ENCODE assay signal across 15 cellular contexts in the genomic region with DNA sequence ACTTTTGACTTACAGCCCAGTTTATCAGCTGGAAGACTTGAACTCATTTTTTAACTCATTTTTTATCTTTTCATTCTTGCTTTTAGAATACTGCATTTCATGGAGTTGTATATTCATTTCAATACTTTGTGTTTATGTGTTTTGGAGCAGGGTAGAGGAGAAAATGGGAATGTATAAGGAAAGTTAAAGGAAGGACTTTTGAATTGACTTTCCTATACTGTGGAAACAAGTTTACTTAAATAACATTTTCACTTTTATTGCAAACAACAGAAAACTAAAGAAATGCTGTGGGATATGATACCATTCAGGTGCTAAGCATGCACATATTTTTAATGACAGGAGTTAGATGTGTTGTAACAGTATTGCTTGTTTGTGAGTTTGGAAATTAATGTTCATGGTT. TPM values are rescaled to one million over a fixed set of nuclear protein-coding genes. Genes with fewer than 3 reads are reported as not detected.
DNase-seq lines count a peak whose midpoint lies in the region; ATAC-seq and TF ChIP-seq lines count a peak whose summit lies in the region.
"Had no signal": no experiment of that assay in that cellular context is flagged by ENCODE, and none has a peak within 500 bp of the region (broad histone marks: within the 10 kb centered on the region; RNA-seq: fewer than 3 reads in every experiment).

No MANE protein-coding gene starts in this region.

- peaks cover 68% of the 10 kb centered on the region for H3K4me1 Mint-ChIP-seq in activated naive CD8-positive, alpha-beta T cell (ENCODE audit: low read depth)
- peaks cover 73% of the 10 kb centered on the region for H3K4me1 Mint-ChIP-seq in activated naive CD8-positive, alpha-beta T cell treated with anti-CD3 and anti-CD28 coated beads, Interleukin-2, amount 50 U/mL, for 24 hours
- peaks cover 71% of the 10 kb centered on the region for H3K4me1 Mint-ChIP-seq in stimulated activated memory B cell treated with anti-CD40 and anti-IgM and Interleukin-4, amounts not matched to agents 10 μg/mL and 1 μg/mL and 100 μg/mL, for 72 hours

- CTCF ChIA-PET in HEK293 (lab: Yijun Ruan, JAX), result interaction anchor here (0.7 to 1.1 kb wide), 2 partner anchors 10 to 159 kb away, joined by 3 read pairs; no protein-coding TSS in a partner anchor

- no peak for TF ChIP-seq POLR2A in Peyer's patch (IDR thresholded peaks at IDR 0.05)

- no peaks in the 10 kb centered on the region for H3K9me3 ChIP-seq in HEK293 (ENCODE audit: control insufficient read depth, insufficient read depth, low read depth, low read length)
- H3K9me3 ChIP-seq in right atrium auricular region, result no peaks in the 10 kb centered on the region
- no peaks in the 10 kb centered on the region for H3K9me3 ChIP-seq in Peyer's patch
- H3K9me3 ChIP-seq: Caco-2 had no signal

- peaks cover 14% of the 10 kb centered on the region for H3K36me3 Mint-ChIP-seq in activated naive CD8-positive, alpha-beta T cell
- H3K36me3 Mint-ChIP-seq in activated naive CD8-positive, alpha-beta T cell treated with anti-CD3 and anti-CD28 coated beads, Interleukin-2, amount 50 U/mL, for 24 hours (ENCODE audit: low read depth), result peaks cover 22% of the 10 kb centered on the region
- peaks cover 38% of the 10 kb centered on the region for H3K36me3 Mint-ChIP-seq in stimulated activated memory B cell treated with anti-CD40 and anti-IgM and Interleukin-4, amounts not matched to agents 10 μg/mL and 1 μg/mL and 100 μg/mL, for 72 hours

- H3K36me3 ChIP-seq in HEK293 (ENCODE audit: control insufficient read depth in 2 of 2, insufficient read depth in 1 of 2, low read length in 2 of 2) (peaks cover 0 to 10% of the 10 kb centered on the region in 2 experiments; a peak in 1 of 3 replicates), right atrium auricular region (peaks cover 4% of the 10 kb centered on the region), Peyer's patch (peaks cover 0 to 6% (median 0%) of the 10 kb centered on the region in 3 donors)

- peak overlapping the region; percentile 56 for H3K4me3 Mint-ChIP-seq in activated naive CD8-positive, alpha-beta T cell
- H3K4me3 Mint-ChIP-seq in activated naive CD8-positive, alpha-beta T cell treated with anti-CD3 and anti-CD28 coated beads, Interleukin-2, amount 50 U/mL, for 24 hours, result no peak overlapping the region
- H3K4me3 Mint-ChIP-seq in stimulated activated memory B cell treated with anti-CD40 and anti-IgM and Interleukin-4, amounts not matched to agents 10 μg/mL and 1 μg/mL and 100 μg/mL, for 72 hours, result no peak overlapping the region
- H3K4me3 Mint-ChIP-seq: CD14-positive monocyte had no signal

- H3K4me3 ChIP-seq in HEK293 (ENCODE audit: low read depth, low read length), result no peak overlapping the region
- H3K4me3 ChIP-seq in right atrium auricular region, result no peak overlapping the region
- H3K4me3 ChIP-seq in Peyer's patch, result no peak overlapping the region

- H3K27me3 ChIP-seq in right atrium auricular region (no peaks in the 10 kb centered on the region), Peyer's patch (no peaks in the 10 kb centered on the region)

- DNase-seq in activated naive CD8-positive, alpha-beta T cell treated with anti-CD3 and anti-CD28 coated beads, Interleukin-2, amount 50 U/mL, for 24 hours, result no peak
- DNase-seq in epithelial cell of prostate (ENCODE audit: low read depth, low spot score) (no peak), right atrium auricular region (ENCODE audit: low spot score) (no peak), Peyer's patch (no peak)
- DNase-seq: ACHN, AML-193, Caco-2, H7, MM.1S, NCI-H1092 treated with DMSO at 0.1 percent for 48 hours, NCI-H510A treated with DMSO at 0.1 percent for 48 hours had no signal

- no peak overlapping the region for H3K27ac ChIP-seq in HEK293 (ENCODE audit: extremely low read depth, low read depth, low read length)
- peak overlapping the region; percentile 77 for H3K27ac ChIP-seq in epithelial cell of prostate
- no peak overlapping the region for H3K27ac ChIP-seq in right atrium auricular region
- H3K27ac ChIP-seq in Peyer's patch, result no peak overlapping the region

- no peaks in the 10 kb centered on the region for H3K9me3 Mint-ChIP-seq in activated naive CD8-positive, alpha-beta T cell (ENCODE audit: low read depth)
- H3K9me3 Mint-ChIP-seq in activated naive CD8-positive, alpha-beta T cell treated with anti-CD3 and anti-CD28 coated beads, Interleukin-2, amount 50 U/mL, for 24 hours, result peaks cover 9% of the 10 kb centered on the region
- H3K9me3 Mint-ChIP-seq in stimulated activated memory B cell treated with anti-CD40 and anti-IgM and Interleukin-4, amounts not matched to agents 10 μg/mL and 1 μg/mL and 100 μg/mL, for 72 hours, result no peaks in the 10 kb centered on the region

- H3K27ac Mint-ChIP-seq in activated naive CD8-positive, alpha-beta T cell, result peak overlapping the region; percentile 55
- H3K27ac Mint-ChIP-seq in activated naive CD8-positive, alpha-beta T cell treated with anti-CD3 and anti-CD28 coated beads, Interleukin-2, amount 50 U/mL, for 24 hours, result no peak overlapping the region
- peak overlapping the region; percentile 39 for H3K27ac Mint-ChIP-seq in stimulated activated memory B cell treated with anti-CD40 and anti-IgM and Interleukin-4, amounts not matched to agents 10 μg/mL and 1 μg/mL and 100 μg/mL, for 72 hours

- H3K4me1 ChIP-seq in HEK293 (ENCODE audit: control insufficient read depth, insufficient read depth, low read length) (peaks cover 14% of the 10 kb centered on the region; the same call in 1 of the 2 replicates), right atrium auricular region (peaks cover 0 to 20% of the 10 kb centered on the region in 2 donors), Peyer's patch (peaks cover 0 to 2% (median 0%) of the 10 kb centered on the region in 4 donors)
- H3K4me1 ChIP-seq: Caco-2 had no signal

- TF ChIP-seq CTCF in HEK293 (tag by site-specific recombination; IDR thresholded peaks at IDR 0.05) (no peak), right atrium auricular region (IDR thresholded peaks at IDR 0.05) (no peak), Peyer's patch (IDR thresholded peaks at IDR 0.05) (no peak)

- no peak for ATAC-seq in activated naive CD8-positive, alpha-beta T cell treated with anti-CD3 and anti-CD28 coated beads, Interleukin-2, amount 50 U/mL, for 24 hours
- no peak for ATAC-seq in stimulated activated memory B cell treated with anti-CD40 and anti-IgM and Interleukin-4, amounts not matched to agents 10 μg/mL and 1 μg/mL and 100 μg/mL, for 72 hours

- no peaks in the 10 kb centered on the region for H3K27me3 Mint-ChIP-seq in activated naive CD8-positive, alpha-beta T cell
- no peaks in the 10 kb centered on the region for H3K27me3 Mint-ChIP-seq in activated naive CD8-positive, alpha-beta T cell treated with anti-CD3 and anti-CD28 coated beads, Interleukin-2, amount 50 U/mL, for 24 hours
- H3K27me3 Mint-ChIP-seq in stimulated activated memory B cell treated with anti-CD40 and anti-IgM and Interleukin-4, amounts not matched to agents 10 μg/mL and 1 μg/mL and 100 μg/mL, for 72 hours, result no peaks in the 10 kb centered on the region

- POLR2A ChIA-PET in HEK293 (lab: Yijun Ruan, JAX), result no interaction called here

TF ChIP-seq in HEK293, 187 proteins besides CTCF, POLR2A, EP300 and RAD21:
- TF ChIP-seq ZNF335 (tag by site-specific recombination; conservative IDR thresholded peaks at IDR 0.05) (no peak), PRDM1 (tag by site-specific recombination; IDR thresholded peaks at IDR 0.05) (peak; percentile 91), ZNF623 (tag by site-specific recombination; IDR thresholded peaks at IDR 0.05) (no peak), ZEB2 (tag by site-specific recombination; IDR thresholded peaks at IDR 0.05) (no peak), ZNF670 (tag by site-specific recombination; IDR thresholded peaks at IDR 0.05; ENCODE audit: low read depth) (no peak), ZNF138 (tag by site-specific recombination; IDR thresholded peaks at IDR 0.05; ENCODE audit: borderline replicate concordance) (no peak), IKZF3 (tag by site-specific recombination; IDR thresholded peaks at IDR 0.05) (no peak), ZBTB21 (tag by site-specific recombination; IDR thresholded peaks at IDR 0.05) (no peak)
- TF ChIP-seq, protein P1, sequence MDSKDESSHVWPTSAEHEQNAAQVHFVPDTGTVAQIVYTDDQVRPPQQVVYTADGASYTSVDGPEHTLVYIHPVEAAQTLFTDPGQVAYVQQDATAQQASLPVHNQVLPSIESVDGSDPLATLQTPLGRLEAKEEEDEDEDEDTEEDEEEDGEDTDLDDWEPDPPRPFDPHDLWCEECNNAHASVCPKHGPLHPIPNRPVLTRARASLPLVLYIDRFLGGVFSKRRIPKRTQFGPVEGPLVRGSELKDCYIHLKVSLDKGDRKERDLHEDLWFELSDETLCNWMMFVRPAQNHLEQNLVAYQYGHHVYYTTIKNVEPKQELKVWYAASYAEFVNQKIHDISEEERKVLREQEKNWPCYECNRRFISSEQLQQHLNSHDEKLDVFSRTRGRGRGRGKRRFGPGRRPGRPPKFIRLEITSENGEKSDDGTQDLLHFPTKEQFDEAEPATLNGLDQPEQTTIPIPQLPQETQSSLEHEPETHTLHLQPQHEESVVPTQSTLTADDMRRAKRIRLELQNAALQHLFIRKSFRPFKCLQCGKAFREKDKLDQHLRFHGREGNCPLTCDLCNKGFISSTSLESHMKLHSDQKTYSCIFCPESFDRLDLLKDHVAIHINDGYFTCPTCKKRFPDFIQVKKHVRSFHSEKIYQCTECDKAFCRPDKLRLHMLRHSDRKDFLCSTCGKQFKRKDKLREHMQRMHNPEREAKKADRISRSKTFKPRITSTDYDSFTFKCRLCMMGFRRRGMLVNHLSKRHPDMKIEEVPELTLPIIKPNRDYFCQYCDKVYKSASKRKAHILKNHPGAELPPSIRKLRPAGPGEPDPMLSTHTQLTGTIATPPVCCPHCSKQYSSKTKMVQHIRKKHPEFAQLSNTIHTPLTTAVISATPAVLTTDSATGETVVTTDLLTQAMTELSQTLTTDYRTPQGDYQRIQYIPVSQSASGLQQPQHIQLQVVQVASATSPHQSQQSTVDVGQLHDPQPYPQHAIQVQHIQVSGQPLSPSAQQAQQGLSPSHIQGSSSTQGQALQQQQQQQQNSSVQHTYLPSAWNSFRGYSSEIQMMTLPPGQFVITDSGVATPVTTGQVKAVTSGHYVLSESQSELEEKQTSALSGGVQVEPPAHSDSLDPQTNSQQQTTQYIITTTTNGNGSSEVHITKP (tag by site-specific recombination; IDR thresholded peaks at IDR 0.05), result no peak

RNA-seq across cellular contexts. Expression of gene NIPBL, which starts 11.7 kb away (rescaled TPM):
- total RNA-seq in right atrium auricular region (10 to 100 TPM; 32.3 to 43.1 TPM), Peyer's patch (100 to 1,000 TPM in 1 of 4 donors, 10 to 100 TPM in 3; 48.7 to 109 (median 68.8) TPM)
